Comparison of ENCODE assay signal across 1 cellular context in genomic region chr4:40301592-40301991, GRCh38.
TF ChIP-seq lines count a peak whose summit lies in the region.

No MANE protein-coding gene starts in this region.

TF ChIP-seq in K562, 482 proteins besides CTCF, POLR2A, EP300 and RAD21 (continued from another document):
- TF ChIP-seq ZNF511 (CRISPR knock-in tag; IDR thresholded peaks at IDR 0.05) (no peak), SP2 (IDR thresholded peaks at IDR 0.05; ENCODE audit: extremely low read depth, low read depth, low read length, poor library complexity, severe bottlenecking) (no peak), ZNF436 (CRISPR knock-in tag; IDR thresholded peaks at IDR 0.05) (no peak), ZFP30 (CRISPR knock-in tag; IDR thresholded peaks at IDR 0.05; ENCODE audit: borderline replicate concordance) (no peak), TRIM24 (IDR thresholded peaks at IDR 0.05) (no peak), ZNF696 (CRISPR knock-in tag; conservative IDR thresholded peaks at IDR 0.05) (no peak), IRF9 (tag; IDR thresholded peaks at IDR 0.05) (no peak), ATF4 (CRISPR knock-in tag; IDR thresholded peaks at IDR 0.05) (no peak), SAFB2 (IDR thresholded peaks at IDR 0.05; ENCODE audit: borderline replicate concordance, low read depth, low read length, severe bottlenecking) (no peak)
